ENCODE assay signal across 9 cellular contexts in the genomic region with DNA sequence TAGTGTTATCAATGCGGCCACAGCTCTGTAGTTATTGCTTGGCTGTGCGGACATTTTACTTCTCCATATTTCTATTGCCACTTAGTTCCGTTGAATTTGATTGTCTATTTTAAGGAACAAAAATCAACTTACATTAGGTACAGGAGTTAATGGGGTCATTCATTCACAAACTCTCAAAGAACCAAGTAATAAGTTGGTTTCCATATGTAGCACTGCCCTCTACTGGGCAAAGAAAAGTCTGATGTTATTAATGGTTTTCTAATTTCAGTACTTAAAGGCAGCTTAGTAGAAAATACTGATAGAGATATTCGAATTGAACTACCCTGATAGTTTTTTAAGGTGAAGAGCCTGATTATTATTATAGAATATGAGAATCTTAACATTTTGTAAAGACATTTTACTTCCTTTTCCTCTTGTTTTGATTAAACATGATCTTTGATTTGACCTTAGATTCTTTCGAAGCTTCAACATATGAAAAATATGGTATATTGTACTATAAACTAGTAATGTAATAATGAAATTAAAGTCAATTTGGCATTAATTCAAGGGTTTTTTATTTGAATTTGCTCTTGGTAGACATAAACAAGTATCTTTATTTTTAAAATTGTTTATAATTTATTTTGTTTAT.
DNase-seq lines count a peak whose midpoint lies in the region; ATAC-seq and TF ChIP-seq lines count a peak whose summit lies in the region.
"Had no signal": no experiment of that assay in that cellular context is flagged by ENCODE, and none has a peak within 500 bp of the region (broad histone marks: within the 10 kb centered on the region; RNA-seq: fewer than 3 reads in every experiment).

No MANE protein-coding gene starts in this region.

- no peak overlapping the region for H2BK15ac ChIP-seq in mesendoderm (replicated peaks; ENCODE audit: low read depth)

- no peak overlapping the region for H3K18ac ChIP-seq in mesendoderm (ENCODE audit: low read length)

- RAD21 ChIA-PET in HCT116 (lab: Charles Lee; ENCODE audit: low non-redundant PET in 1 of 2, low total read pairs in 2 of 2, uncharacterized antibody in 2 of 2, unreplicated experiment in 2 of 2) = no interaction called here

- H3K36me3 ChIP-seq in HCT116 (ENCODE audit: control insufficient read depth in 1 of 2, insufficient read depth in 2 of 2, low read length in 2 of 2) (no peaks in the 10 kb centered on the region), body of pancreas (replicated peaks in 1 of 2; ENCODE audit: insufficient read depth in 1 of 2, low read depth in 2 of 2) (no peaks in the 10 kb centered on the region), mesendoderm (ENCODE audit: control insufficient read depth, insufficient read depth, low read length) (no peaks in the 10 kb centered on the region)

- H3K27me3 ChIP-seq in HCT116 (ENCODE audit: insufficient read depth, low read length) (no peaks in the 10 kb centered on the region), body of pancreas (no peaks in the 10 kb centered on the region), mesendoderm (ENCODE audit: insufficient read depth, low read length, poor library complexity) (no peaks in the 10 kb centered on the region)

- H4K5ac ChIP-seq in mesendoderm (ENCODE audit: low read length) = no peak overlapping the region

- H2BK120ac ChIP-seq in mesendoderm (ENCODE audit: low read depth, low read length) = no peak overlapping the region

- no peaks in the 10 kb centered on the region for H3K79me1 ChIP-seq in mesendoderm (ENCODE audit: low read length)

- H3K9me3 ChIP-seq in HCT116 (ENCODE audit: control insufficient read depth in 1 of 2, insufficient read depth in 1 of 2, low read depth in 1 of 2, low read length in 2 of 2) (peaks cover 4 to 20% of the 10 kb centered on the region in 2 experiments; a peak in 2 of 4 replicates), body of pancreas (peaks cover 0 to 12% (median 0%) of the 10 kb centered on the region in 3 donors)

- TF ChIP-seq POLR2A in HCT116 (IDR thresholded peaks at IDR 0.05; ENCODE audit: borderline replicate concordance, extremely low read depth, insufficient read depth, insufficient read length) (no peak), body of pancreas (IDR thresholded peaks at IDR 0.05) (no peak)

- no peak overlapping the region for H3K23ac ChIP-seq in mesendoderm (ENCODE audit: low read length)

- DNase-seq in EL = peak; percentile 14
- DNase-seq in HCT116 (ENCODE audit: low read depth, low spot score) = no peak
- DNase-seq in NCI-H446 (lab: John Stamatoyannopoulos, UW) = peak; percentile 95
- peak in 2 of 4 donors; percentile 7 to 25 for DNase-seq in body of pancreas
- peak; percentile 65 for DNase-seq in mesendoderm
- no peak for DNase-seq in activated effector memory CD4-positive, alpha-beta T cell treated with Interleukin-2 at 50 U/mL for 16 hours
- no peak for DNase-seq in NCI-H128 (lab: John Stamatoyannopoulos, UW; ENCODE audit: unreplicated experiment)
- DNase-seq: activated B cell treated with CpG ODN at 0.5 μM for 24 hours had no signal

- H3K4me1 ChIP-seq in HCT116 (ENCODE audit: control insufficient read depth in 1 of 2, insufficient read depth in 2 of 2, low read length in 2 of 2) = no peaks in the 10 kb centered on the region
- H3K4me1 ChIP-seq in body of pancreas = peaks cover 11% of the 10 kb centered on the region
- no peaks in the 10 kb centered on the region for H3K4me1 ChIP-seq in mesendoderm (ENCODE audit: control insufficient read depth, low read depth, low read length)

- H2AK5ac ChIP-seq in mesendoderm (ENCODE audit: low read length) = no peak overlapping the region

- intact Hi-C loops in HCT116 (cut with micrococcal nuclease) = loop anchor here (5.0 kb wide), 4 partner anchors 756 to 1571 kb away; no protein-coding TSS in a partner anchor
- intact Hi-C loops in body of pancreas (cut with DNase I) = no loop called here

- no peak overlapping the region for H3K56ac ChIP-seq in mesendoderm (ENCODE audit: low read length)

- TF ChIP-seq CTCF in HCT116 (IDR thresholded peaks at IDR 0.05 in 2 of 3, conservative IDR thresholded peaks at IDR 0.05 in 1 of 3; ENCODE audit: borderline replicate concordance in 1 of 3, insufficient read depth in 1 of 3, low read depth in 2 of 3, low read length in 2 of 3) (peak; percentile 7 to 64 (median 45); a peak in 4 of 6 replicates), body of pancreas (IDR thresholded peaks at IDR 0.05) (peak; percentile 20 to 74 (median 62))

- H2BK5ac ChIP-seq in mesendoderm (ENCODE audit: low read length) = no peak overlapping the region

- H3K79me2 ChIP-seq in HCT116 (ENCODE audit: insufficient read depth, low read length) = no peaks in the 10 kb centered on the region
- no peaks in the 10 kb centered on the region for H3K79me2 ChIP-seq in mesendoderm (ENCODE audit: control insufficient read depth, insufficient read depth, low read length)

- no peak overlapping the region for H3K4me3 ChIP-seq in HCT116 (replicated peaks in 1 of 2; ENCODE audit: low read depth in 1 of 2, low read length in 2 of 2)
- no peak overlapping the region for H3K4me3 ChIP-seq in body of pancreas
- no peak overlapping the region for H3K4me3 ChIP-seq in mesendoderm (ENCODE audit: low read length)

- CTCF ChIA-PET in HCT116 (lab: Charles Lee) = interaction anchor here (1.0 kb wide), 1 partner anchor 1933 kb away, joined by 5 read pairs; no protein-coding TSS in a partner anchor

- no peak for ATAC-seq in HCT116
- peak; percentile 59 for ATAC-seq in body of pancreas
- ATAC-seq in GM18498 (IDR thresholded peaks at IDR 0.05; ENCODE audit: unreplicated experiment) = no peak

- no peak overlapping the region for H4K8ac ChIP-seq in mesendoderm (ENCODE audit: low read depth, low read length)

- H4K20me1 ChIP-seq in HCT116 (ENCODE audit: insufficient read depth) = no peaks in the 10 kb centered on the region

- H3K4me2 ChIP-seq in HCT116 (ENCODE audit: low read length) (no peak overlapping the region), mesendoderm (ENCODE audit: low read length) (no peak overlapping the region)

- H2AFZ ChIP-seq in HCT116 (ENCODE audit: low read depth, low read length, poor library complexity, severe bottlenecking) = no peak overlapping the region

- TF ChIP-seq RAD21 in HCT116 (IDR thresholded peaks at IDR 0.05; ENCODE audit: low read depth) = peak; percentile 23; the same call in 1 of the 2 replicates

- H3K27ac ChIP-seq in HCT116 (ENCODE audit: low read depth, low read length) (no peak overlapping the region), body of pancreas (no peak overlapping the region), mesendoderm (ENCODE audit: low read depth, low read length) (no peak overlapping the region)

- no peak overlapping the region for H3K4ac ChIP-seq in mesendoderm (ENCODE audit: low read depth, low read length)

- no TSS peak for BruUV-seq in HCT116 (replicated peaks; lab: Mats Ljungman, UMichigan)

- H3K9me2 ChIP-seq in HCT116 (ENCODE audit: insufficient read depth) = no peaks in the 10 kb centered on the region

- WGBS in body of pancreas, 2 donors = 41 to 45% methylated on average over 5 of the region's 5 CpGs
- no CpG with 5 or more reads among the region's 5 CpGs for WGBS in mesendoderm (ENCODE audit: extremely low coverage, insufficient coverage, low lambda C conversion rate)

- H3K9ac ChIP-seq in HCT116 (ENCODE audit: low read length) (no peak overlapping the region), mesendoderm (ENCODE audit: low read length) (no peak overlapping the region)

- POLR2A ChIA-PET in HCT116 (lab: Charles Lee) = no interaction called here

TF ChIP-seq in HCT116, 20 proteins besides CTCF, POLR2A, EP300 and RAD21:
- no peak for TF ChIP-seq ZNF274 (IDR thresholded peaks at IDR 0.05; ENCODE audit: low read depth, low read length)
- TF ChIP-seq SIN3A (IDR thresholded peaks at IDR 0.05; ENCODE audit: low read depth) = no peak

Comparison
In these comparisons a context has a peak if more than half of its experiments do, and no peak if none do; other contexts are left out.
1. DNase-seq: peak in EL (single experiment), NCI-H446 (2 of 2) and mesendoderm (single experiment); none in HCT116 (single experiment), activated effector memory CD4-positive, alpha-beta T cell treated with Interleukin-2 at 50 U/mL for 16 hours (single experiment) and NCI-H128 (single experiment).